ENCODE assay signal across 10 cellular contexts in genomic region chr4:62709618-62710252, GRCh38.
A peak's percentile ranks its signal among the peaks of the same experiment; 100 is the strongest.
DNase-seq lines count a peak whose midpoint lies in the region; ATAC-seq, FAIRE-seq and TF ChIP-seq lines count a peak whose summit lies in the region.
"Had no signal": no experiment of that assay in that cellular context is flagged by ENCODE, and none has a peak within 500 bp of the region (broad histone marks: within the 10 kb centered on the region; RNA-seq: fewer than 3 reads in every experiment).

No MANE protein-coding gene starts in this region.

- no peaks in the 10 kb centered on the region for H3K4me1 Mint-ChIP-seq in progenitor cell of endocrine pancreas (ENCODE audit: low read depth)

- H3K27me3 Mint-ChIP-seq in progenitor cell of endocrine pancreas, result no peaks in the 10 kb centered on the region
- H3K27me3 Mint-ChIP-seq: stimulated activated naive CD8-positive, alpha-beta T cell treated with anti-CD3 and anti-CD28 coated beads, Interleukin-15, Interleukin-2, amounts not matched to agents 100 ng/mL and 50 ng/mL, for 24 hours had no signal

- H3K27ac Mint-ChIP-seq in progenitor cell of endocrine pancreas, result no peak overlapping the region
- H3K27ac Mint-ChIP-seq: stimulated activated naive CD8-positive, alpha-beta T cell treated with anti-CD3 and anti-CD28 coated beads, Interleukin-15, Interleukin-2, amounts not matched to agents 100 ng/mL and 50 ng/mL, for 24 hours had no signal

- H3K27me3 ChIP-seq in esophagus muscularis mucosa, result no peaks in the 10 kb centered on the region

- TF ChIP-seq POLR2A in esophagus muscularis mucosa (IDR thresholded peaks at IDR 0.05; ENCODE audit: low read depth), result no peak

- H3K36me3 ChIP-seq in esophagus muscularis mucosa, result no peaks in the 10 kb centered on the region

- TF ChIP-seq CTCF in esophagus muscularis mucosa (IDR thresholded peaks at IDR 0.05) (peak in 2 of 3 experiments; percentile 39 to 48), progenitor cell of endocrine pancreas (IDR thresholded peaks at IDR 0.05; ENCODE audit: unreplicated experiment) (peak; percentile 79)

- DNase-seq in DMS53 treated with DMSO at 0.1 percent for 48 hours (lab: John Stamatoyannopoulos, UW; ENCODE audit: unreplicated experiment), result peak; percentile 51
- peak; percentile 2 for DNase-seq in HTR-8/SVneo (ENCODE audit: insufficient read length, low spot score)
- DNase-seq in RCC 7860 (ENCODE audit: low spot score), result peak; percentile 7
- DNase-seq in esophagus muscularis mucosa (ENCODE audit: extremely low spot score), result no peak
- no peak for DNase-seq in progenitor cell of endocrine pancreas (ENCODE audit: low spot score, unreplicated experiment)
- DNase-seq in stimulated activated CD4-positive, alpha-beta T cell treated with anti-CD3 and anti-CD28 coated beads, Interleukin-1b, Interleukin-23, amount 100 ng/mL, for 48 hours, result no peak
- no peak for DNase-seq in GM19238 (ENCODE audit: insufficient read length, low spot score)

- no peak overlapping the region for H3K27ac ChIP-seq in esophagus muscularis mucosa (replicated peaks in 1 of 4)

- no peak overlapping the region for H3K4me3 ChIP-seq in esophagus muscularis mucosa

- no peaks in the 10 kb centered on the region for H3K36me3 Mint-ChIP-seq in progenitor cell of endocrine pancreas (ENCODE audit: insufficient read depth)

- 42% methylated on average over 3 of the region's 3 CpGs for WGBS in esophagus muscularis mucosa

- ATAC-seq in GM19395 (IDR thresholded peaks at IDR 0.05; ENCODE audit: unreplicated experiment), result no peak
- ATAC-seq: HCT116 had no signal

- intact Hi-C loops in esophagus muscularis mucosa (cut with DNase I), result no loop called here

- FAIRE-seq in HTR-8/SVneo (lab: Jason Lieb, UNC) (no peak), RCC 7860 (lab: Jason Lieb, UNC) (no peak)

- H3K4me1 ChIP-seq in esophagus muscularis mucosa, result no peaks in the 10 kb centered on the region

- no peaks in the 10 kb centered on the region for H3K9me3 Mint-ChIP-seq in progenitor cell of endocrine pancreas (ENCODE audit: low read depth)

- H3K9me3 ChIP-seq in esophagus muscularis mucosa, result no peaks in the 10 kb centered on the region

- H3K4me3 Mint-ChIP-seq in progenitor cell of endocrine pancreas (ENCODE audit: low read depth), result no peak overlapping the region
- H3K4me3 Mint-ChIP-seq: stimulated activated naive CD8-positive, alpha-beta T cell treated with anti-CD3 and anti-CD28 coated beads, Interleukin-15, Interleukin-2, amounts not matched to agents 100 ng/mL and 50 ng/mL, for 24 hours had no signal

- no peak for TF ChIP-seq EP300 in esophagus muscularis mucosa (IDR thresholded peaks at IDR 0.05)

Comparison
In these comparisons a context has a peak if more than half of its experiments do, and no peak if none do; other contexts are left out.
1. DNase-seq: peak in DMS53 treated with DMSO at 0.1 percent for 48 hours (single experiment), HTR-8/SVneo (single experiment) and RCC 7860 (single experiment); none in esophagus muscularis mucosa (single experiment), progenitor cell of endocrine pancreas (single experiment), stimulated activated CD4-positive, alpha-beta T cell treated with anti-CD3 and anti-CD28 coated beads, Interleukin-1b, Interleukin-23, amount 100 ng/mL, for 48 hours (single experiment) and GM19238 (single experiment).